1 cellular context compared by ENCODE assay signal in genomic region chr9:137167752-137168574, GRCh38.
TF ChIP-seq lines count a peak whose summit lies in the region.

No MANE protein-coding gene starts in this region.

TF ChIP-seq in endothelial cell of umbilical vein, 7 proteins besides CTCF, POLR2A, EP300 and RAD21:
- TF ChIP-seq MAX (IDR thresholded peaks at IDR 0.05; ENCODE audit: insufficient read depth, insufficient read length) (no peak), EZH2 (IDR thresholded peaks at IDR 0.05; ENCODE audit: borderline replicate concordance, low read depth, low read length, severe bottlenecking) (peak; percentile 77)
